17 cellular contexts compared by ENCODE assay signal in genomic region chrX:13550346-13550745, GRCh38. TPM values are rescaled to one million over a fixed set of nuclear protein-coding genes. Genes with fewer than 3 reads are reported as not detected.
"Had no signal": no experiment of that assay in that cellular context is flagged by ENCODE, and none has a peak within 500 bp of the region (broad histone marks: within the 10 kb centered on the region; RNA-seq: fewer than 3 reads in every experiment).

No MANE protein-coding gene starts in this region.

- H3K4me3 Mint-ChIP-seq: naive B cell, type B pancreatic cell had no signal

- H3K27ac Mint-ChIP-seq: naive B cell, type B pancreatic cell had no signal

- H3K36me3 Mint-ChIP-seq: type B pancreatic cell had no signal

- DNase-seq: effector memory CD4-positive, alpha-beta T cell; heart left ventricle; hippocampal formation; kidney glomerular epithelial cell; mesendoderm; naive B cell; posterior cingulate gyrus; stimulated activated CD4-positive, alpha-beta T cell treated with anti-CD3 and anti-CD28 coated beads, Interleukin-2, amount 100 ng/mL, for 24 hours; stimulated activated CD4-positive, alpha-beta T cell treated with anti-CD3 and anti-CD28 coated beads, Interleukin-4, amount 100 ng/mL, for 4 hours; stimulated activated naive CD4-positive, alpha-beta T cell; thyroid gland had no signal

- H3K27me3 Mint-ChIP-seq: type B pancreatic cell had no signal

- ATAC-seq: esophagus mucosa, heart left ventricle, sciatic nerve had no signal

- H3K4me1 Mint-ChIP-seq: naive B cell had no signal

RNA-seq across cellular contexts. Expression of gene EGFL6, which starts 19.1 kb away (rescaled TPM):
- total RNA-seq: glomerular endothelial cell, lung microvascular endothelial cell, pulmonary artery endothelial cell, thyroid gland had no signal
